ENCODE assay signal across 33 cellular contexts in the genomic region with DNA sequence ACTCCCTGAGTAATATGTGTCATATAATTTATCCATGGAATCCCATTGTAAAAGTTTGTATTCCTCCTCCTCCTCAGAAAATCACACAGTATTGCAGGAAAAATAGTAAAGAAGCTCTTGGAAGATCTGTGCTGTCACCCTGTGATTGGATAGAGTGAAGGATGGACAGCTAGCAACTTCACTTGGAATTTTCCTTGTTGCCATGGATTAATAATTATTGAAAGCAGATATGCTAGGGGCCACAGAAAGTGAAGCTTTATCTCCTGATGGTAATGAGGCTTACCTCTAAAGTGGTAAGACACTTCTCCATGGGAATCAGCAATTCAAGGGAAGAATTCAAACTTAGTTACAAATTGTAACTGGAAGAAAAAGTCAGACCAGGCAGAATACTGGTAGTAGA. TPM values are rescaled to one million over a fixed set of nuclear protein-coding genes. Genes with fewer than 3 reads are reported as not detected.
"Had no signal": no experiment of that assay in that cellular context is flagged by ENCODE, and none has a peak within 500 bp of the region (broad histone marks: within the 10 kb centered on the region; RNA-seq: fewer than 3 reads in every experiment).

No MANE protein-coding gene starts in this region.

- DNase-seq: naive thymus-derived CD8-positive, alpha-beta T cell; nephron progenitor cell; occipital lobe; ovary; posterior cingulate gyrus; psoas muscle; right cardiac atrium; spleen; stimulated activated CD4-positive, alpha-beta T cell treated with anti-CD3 and anti-CD28 coated beads, Interleukin-12 subunit alpha, Interleukin-12 subunit beta, amount 100 ng/mL, for 4 hours; stimulated activated CD4-positive, alpha-beta T cell treated with anti-CD3 and anti-CD28 coated beads, Interleukin-1b, Interleukin-23, amount 100 ng/mL, for 48 hours; stimulated activated CD4-positive, alpha-beta T cell treated with anti-CD3 and anti-CD28 coated beads, Interleukin-4, amount 100 ng/mL, for 1 hour; stimulated activated CD4-positive, alpha-beta T cell treated with anti-CD3 and anti-CD28 coated beads, Interleukin-4, amount 100 ng/mL, for 4 hours; stimulated activated CD8-positive, alpha-beta memory T cell treated with anti-CD3 and anti-CD28 coated beads, Interleukin-4, amount 100 ng/mL, for 48 hours; stimulated activated naive CD4-positive, alpha-beta T cell; stimulated activated naive CD8-positive, alpha-beta T cell treated with anti-CD3 and anti-CD28 coated beads, Interleukin-15, amount 100 ng/mL, for 72 hours; stimulated activated naive CD8-positive, alpha-beta T cell treated with anti-CD3 and anti-CD28 coated beads, Interleukin-15, Interleukin-2, amounts not matched to agents 100 U/mL and 50 U/mL, for 24 hours; substantia nigra; testis; tibial artery; transverse colon; upper lobe of right lung; uterus had no signal

- H3K36me3 ChIP-seq: ovary, spleen, suprapubic skin, tibial artery, transverse colon, upper lobe of right lung, uterus had no signal

- H3K4me2 ChIP-seq: smooth muscle cell had no signal

- H3K4me1 Mint-ChIP-seq: naive thymus-derived CD8-positive, alpha-beta T cell; nephron progenitor cell; neural crest cell; stimulated activated memory B cell treated with anti-CD40 and anti-IgM and Interleukin-4, amounts not matched to agents 10 μg/mL and 1 μg/mL and 100 μg/mL, for 72 hours; stimulated activated naive CD8-positive, alpha-beta T cell treated with anti-CD3 and anti-CD28 coated beads, Interleukin-15, amount 100 ng/mL, for 72 hours had no signal

- H3K4me3 ChIP-seq: ovary, psoas muscle, skin epidermis, smooth muscle cell, spleen, suprapubic skin, testis, tibial artery, transverse colon, upper lobe of right lung, uterus had no signal

- H3K9me3 Mint-ChIP-seq: natural killer cell treated with Interleukin-12 subunit alpha and Interleukin-12 subunit beta and Interleukin-15 and Interleukin-18, amount 100 ng/mL, for 72 hours; nephron progenitor cell; neural crest cell; stimulated activated memory B cell treated with anti-CD40 and anti-IgM and Interleukin-4, amounts not matched to agents 10 μg/mL and 1 μg/mL and 100 μg/mL, for 72 hours; stimulated activated naive CD8-positive, alpha-beta T cell treated with anti-CD3 and anti-CD28 coated beads, Interleukin-15, amount 100 ng/mL, for 72 hours; type B pancreatic cell had no signal

- H3K27me3 ChIP-seq: ovary, spleen, suprapubic skin, testis, tibial artery, transverse colon, upper lobe of right lung had no signal

- H3K4me1 ChIP-seq: parathyroid adenoma, psoas muscle, spleen, suprapubic skin, testis, tibial artery, transverse colon, upper lobe of right lung, uterus had no signal

- H3K27ac ChIP-seq: ovary, parathyroid adenoma, psoas muscle, skin epidermis, spleen, suprapubic skin, testis, tibial artery, transverse colon, upper lobe of right lung, uterus had no signal

- H3K27ac Mint-ChIP-seq: naive thymus-derived CD8-positive, alpha-beta T cell; natural killer cell treated with Interleukin-12 subunit alpha and Interleukin-12 subunit beta and Interleukin-15 and Interleukin-18, amount 100 ng/mL, for 72 hours; nephron progenitor cell; progenitor cell of endocrine pancreas; stimulated activated memory B cell treated with anti-CD40 and anti-IgM and Interleukin-4, amounts not matched to agents 10 μg/mL and 1 μg/mL and 100 μg/mL, for 72 hours; stimulated activated naive CD8-positive, alpha-beta T cell treated with anti-CD3 and anti-CD28 coated beads, Interleukin-15, amount 100 ng/mL, for 72 hours; type B pancreatic cell had no signal

- H3K36me3 Mint-ChIP-seq: naive thymus-derived CD8-positive, alpha-beta T cell; natural killer cell treated with Interleukin-12 subunit alpha and Interleukin-12 subunit beta and Interleukin-15 and Interleukin-18, amount 100 ng/mL, for 72 hours; stimulated activated memory B cell treated with anti-CD40 and anti-IgM and Interleukin-4, amounts not matched to agents 10 μg/mL and 1 μg/mL and 100 μg/mL, for 72 hours had no signal

- H2AFZ ChIP-seq: parathyroid adenoma had no signal

- H3K79me2 ChIP-seq: parathyroid adenoma had no signal

- ATAC-seq: naive thymus-derived CD8-positive, alpha-beta T cell; natural killer cell treated with Interleukin-12 subunit alpha and Interleukin-12 subunit beta and Interleukin-15 and Interleukin-18, amount 100 ng/mL, for 72 hours; psoas muscle; right cardiac atrium; sciatic nerve; stimulated activated memory B cell treated with anti-CD40 and anti-IgM and Interleukin-4, amounts not matched to agents 10 μg/mL and 1 μg/mL and 100 μg/mL, for 72 hours; stimulated activated naive CD8-positive, alpha-beta T cell treated with anti-CD3 and anti-CD28 coated beads, Interleukin-15, amount 100 ng/mL, for 72 hours; stimulated activated naive CD8-positive, alpha-beta T cell treated with anti-CD3 and anti-CD28 coated beads, Interleukin-15, Interleukin-2, amounts not matched to agents 100 U/mL and 50 U/mL, for 24 hours; upper lobe of right lung had no signal

- H3K9me3 ChIP-seq: ovary, psoas muscle, spleen, suprapubic skin, testis, tibial artery, transverse colon, upper lobe of right lung, uterus had no signal

- H3K27me3 Mint-ChIP-seq: naive thymus-derived CD8-positive, alpha-beta T cell; natural killer cell treated with Interleukin-12 subunit alpha and Interleukin-12 subunit beta and Interleukin-15 and Interleukin-18, amount 100 ng/mL, for 72 hours; progenitor cell of endocrine pancreas; stimulated activated memory B cell treated with anti-CD40 and anti-IgM and Interleukin-4, amounts not matched to agents 10 μg/mL and 1 μg/mL and 100 μg/mL, for 72 hours; stimulated activated naive CD8-positive, alpha-beta T cell treated with anti-CD3 and anti-CD28 coated beads, Interleukin-15, amount 100 ng/mL, for 72 hours; type B pancreatic cell had no signal

- H3K9ac ChIP-seq: parathyroid adenoma had no signal

- H3K4me3 Mint-ChIP-seq: naive thymus-derived CD8-positive, alpha-beta T cell; natural killer cell treated with Interleukin-12 subunit alpha and Interleukin-12 subunit beta and Interleukin-15 and Interleukin-18, amount 100 ng/mL, for 72 hours; nephron progenitor cell; neural crest cell; stimulated activated memory B cell treated with anti-CD40 and anti-IgM and Interleukin-4, amounts not matched to agents 10 μg/mL and 1 μg/mL and 100 μg/mL, for 72 hours; stimulated activated naive CD8-positive, alpha-beta T cell treated with anti-CD3 and anti-CD28 coated beads, Interleukin-15, amount 100 ng/mL, for 72 hours; type B pancreatic cell had no signal

RNA-seq across cellular contexts. Expression of gene PHYHIPL, which starts 48.8 kb away (rescaled TPM):
- total RNA-seq: naive thymus-derived CD8-positive, alpha-beta T cell; natural killer cell treated with Interleukin-12 subunit alpha and Interleukin-12 subunit beta and Interleukin-15 and Interleukin-18, amount 100 ng/mL, for 72 hours; osteoblast; spleen; upper lobe of right lung had no signal
- polyA plus RNA-seq: naive thymus-derived CD8-positive, alpha-beta T cell had no signal
